ENCODE assay signal across 12 cellular contexts in the genomic region with DNA sequence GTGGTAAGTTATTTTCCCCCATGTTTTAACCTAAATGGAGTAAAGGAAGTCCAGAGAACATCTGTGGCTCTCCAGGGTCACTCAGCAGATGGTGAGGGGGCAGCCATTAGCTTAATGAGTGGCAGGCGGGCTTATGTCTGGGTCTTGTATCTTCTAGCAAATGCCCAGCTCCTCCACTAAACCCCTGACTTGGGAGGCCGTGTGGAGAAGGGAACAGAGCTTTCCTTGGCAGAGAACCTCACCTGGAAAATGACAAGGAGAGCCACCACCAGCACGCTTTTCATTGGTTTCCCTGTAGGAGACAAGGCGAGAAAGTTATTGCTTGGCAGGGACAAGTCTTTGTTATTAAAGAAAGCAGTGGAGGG. TPM values are rescaled to one million over a fixed set of nuclear protein-coding genes. Genes with fewer than 3 reads are reported as not detected.
DNase-seq lines count a peak whose midpoint lies in the region; ATAC-seq and TF ChIP-seq lines count a peak whose summit lies in the region.
"Had no signal": no experiment of that assay in that cellular context is flagged by ENCODE, and none has a peak within 500 bp of the region (broad histone marks: within the 10 kb centered on the region; RNA-seq: fewer than 3 reads in every experiment).

No MANE protein-coding gene starts in this region.

- no TSS peak for BruUV-seq in IMR-90 (replicated peaks; lab: Mats Ljungman, UMichigan)

- no peak overlapping the region for H3K4me2 ChIP-seq in IMR-90 (ENCODE audit: low read depth, low read length)
- no peak overlapping the region for H3K4me2 ChIP-seq in mesendoderm (ENCODE audit: low read length)
- H3K4me2 ChIP-seq in SK-N-SH: no peak overlapping the region

- ATAC-seq in CD4-positive, alpha-beta T cell (ENCODE audit: poor library complexity): no peak
- ATAC-seq in IMR-90 (ENCODE audit: low read depth): no peak

- in situ Hi-C loops in IMR-90 (cut with MboI; ENCODE audit: low sequenced_read_pairs): no loop called here

- no peaks in the 10 kb centered on the region for H3K27me3 ChIP-seq in CD4-positive, alpha-beta T cell (ENCODE audit: control insufficient read depth, insufficient read depth, low read length)
- H3K27me3 ChIP-seq in IMR-90 (ENCODE audit: control insufficient read depth, insufficient read depth, low read length) (peaks cover 13% of the 10 kb centered on the region), dorsolateral prefrontal cortex (no peaks in the 10 kb centered on the region), mesendoderm (ENCODE audit: insufficient read depth, low read length, poor library complexity) (no peaks in the 10 kb centered on the region), SK-N-SH (ENCODE audit: insufficient read depth) (peaks cover 10% of the 10 kb centered on the region; the same call in 1 of the 2 replicates)

- peak overlapping the region; percentile 83 for H2BK5ac ChIP-seq in IMR-90 (ENCODE audit: low read depth, low read length, poor library complexity, severe bottlenecking)
- no peak overlapping the region for H2BK5ac ChIP-seq in mesendoderm (ENCODE audit: low read length)

- H3F3A ChIP-seq in SK-N-SH (replicated peaks; ENCODE audit: insufficient read depth): no peaks in the 10 kb centered on the region

- intact Hi-C loops in CD4-positive, alpha-beta T cell (cut with DNase I, micrococcal nuclease): loop anchor here in 1 of 2 experiments (1.0 to 5.0 kb wide), 2 partner anchors 169 to 201 kb away; no protein-coding TSS in a partner anchor
- intact Hi-C loops in IMR-90 (cut with micrococcal nuclease) (loop anchor here (1.0 kb wide), 1 partner anchor 114 kb away; no protein-coding TSS in a partner anchor), dorsolateral prefrontal cortex (cut with DNase I) (loop anchor here (1.0 to 5.0 kb wide), 4 partner anchors 22 to 200 kb away; a partner anchor contains a TSS)

- H2BK15ac ChIP-seq in IMR-90 (ENCODE audit: low read depth, low read length): peak overlapping the region; percentile 85; the same call in 2 of the 3 replicates
- no peak overlapping the region for H2BK15ac ChIP-seq in mesendoderm (replicated peaks; ENCODE audit: low read depth)

- no peak for DNase-seq in CD4-positive, alpha-beta T cell
- DNase-seq in IMR-90 (no peak), dorsolateral prefrontal cortex (no peak), progenitor cell of endocrine pancreas (ENCODE audit: low spot score, unreplicated experiment) (peak; percentile 6), mesendoderm (no peak), SK-N-SH (no peak), DMS79 (lab: John Stamatoyannopoulos, UW) (no peak), DMS53 (lab: John Stamatoyannopoulos, UW) (no peak)
- DNase-seq: KBM-7 had no signal

- peak overlapping the region; percentile 33 to 91; a peak in 3 of 4 replicates for H4K8ac ChIP-seq in IMR-90 (ENCODE audit: low read depth in 2 of 2, low read length in 2 of 2)
- H4K8ac ChIP-seq in mesendoderm (ENCODE audit: low read depth, low read length): no peak overlapping the region

- peak overlapping the region; percentile 100 for H3K27ac ChIP-seq in CD4-positive, alpha-beta T cell (ENCODE audit: low read depth, low read length)
- H3K27ac ChIP-seq in IMR-90 (ENCODE audit: insufficient read depth, low read length) (peak overlapping the region; percentile 36; the same call in 1 of the 2 replicates), dorsolateral prefrontal cortex (peak overlapping the region in 49 of 59 donors; percentile 10 to 85 (median 65)), mesendoderm (ENCODE audit: low read depth, low read length) (no peak overlapping the region), SK-N-SH (ENCODE audit: low read depth in 2 of 2, low read length in 1 of 2) (peak overlapping the region in 1 of 2 experiments; percentile 68; a peak in 2 of 4 replicates)

- peak overlapping the region; percentile 94 for H2AK5ac ChIP-seq in IMR-90 (ENCODE audit: low read depth, low read length)
- H2AK5ac ChIP-seq in mesendoderm (ENCODE audit: low read length): no peak overlapping the region

- H3K79me1 ChIP-seq in IMR-90 (ENCODE audit: low read depth in 1 of 2, low read length in 2 of 2): peaks cover 2 to 14% of the 10 kb centered on the region in 2 experiments; a peak in 3 of 4 replicates
- no peaks in the 10 kb centered on the region for H3K79me1 ChIP-seq in mesendoderm (ENCODE audit: low read length)

- peaks cover 36% of the 10 kb centered on the region for H3K4me1 ChIP-seq in IMR-90 (ENCODE audit: control insufficient read depth, insufficient read depth, low read length)
- peaks cover 6% of the 10 kb centered on the region for H3K4me1 ChIP-seq in mesendoderm (ENCODE audit: control insufficient read depth, low read depth, low read length)
- peaks cover 0 to 64% of the 10 kb centered on the region in 2 experiments; a peak in 2 of 4 replicates for H3K4me1 ChIP-seq in SK-N-SH (ENCODE audit: control insufficient read depth in 1 of 2, insufficient read depth in 2 of 2, low read depth in 1 of 2, low read length in 1 of 2)

- peak overlapping the region; percentile 37 for H3K9ac ChIP-seq in IMR-90 (ENCODE audit: low read depth, low read length)
- H3K9ac ChIP-seq in mesendoderm (ENCODE audit: low read length): no peak overlapping the region
- H3K9ac ChIP-seq in SK-N-SH: no peak overlapping the region

- CTCF ChIA-PET in CD4-positive, alpha-beta T cell (lab: Charles Lee): interaction anchor here (0.9 to 13.0 kb wide), 5 partner anchors 23 to 1104 kb away, joined by 3 to 288 read pairs (median 8); no protein-coding TSS in a partner anchor
- CTCF ChIA-PET in IMR-90 (lab: Yijun Ruan, JAX): interaction anchor here (0.6 to 3.2 kb wide), 3 partner anchors 10 to 82 kb away, joined by 3 to 43 read pairs (median 7); no protein-coding TSS in a partner anchor
- CTCF ChIA-PET in SK-N-SH (lab: Yijun Ruan, JAX): interaction anchor here (0.9 to 16.9 kb wide), 17 partner anchors 9 to 990 kb away, joined by 3 to 381 read pairs (median 18); a partner anchor contains a TSS

- dilution Hi-C loops in IMR-90 (cut with HindIII; ENCODE audit: low sequenced_read_pairs, unreplicated experiment): no loop called here

- H3K4me1 Mint-ChIP-seq in CD4-positive, alpha-beta T cell (ENCODE audit: low read depth): peaks cover 93% of the 10 kb centered on the region
- peaks cover 5% of the 10 kb centered on the region for H3K4me1 Mint-ChIP-seq in progenitor cell of endocrine pancreas (ENCODE audit: low read depth)

- peak overlapping the region; percentile 90 for H2BK120ac ChIP-seq in IMR-90 (ENCODE audit: low read depth, low read length)
- no peak overlapping the region for H2BK120ac ChIP-seq in mesendoderm (ENCODE audit: low read depth, low read length)

- peaks cover 99% of the 10 kb centered on the region for H3K36me3 Mint-ChIP-seq in CD4-positive, alpha-beta T cell (ENCODE audit: low read depth)
- H3K36me3 Mint-ChIP-seq in progenitor cell of endocrine pancreas (ENCODE audit: insufficient read depth): no peaks in the 10 kb centered on the region

- peak overlapping the region; percentile 91 for H2BK20ac ChIP-seq in IMR-90 (ENCODE audit: low read depth, low read length)

- no peak for TF ChIP-seq EP300 in SK-N-SH (IDR thresholded peaks at IDR 0.05; ENCODE audit: borderline replicate concordance in 1 of 2, low read depth in 1 of 2, low read length in 1 of 2)

- H3K9me1 ChIP-seq in IMR-90 (ENCODE audit: insufficient read depth, low read length): peaks cover 7% of the 10 kb centered on the region

- 80% methylated on average over 1 of the region's 4 CpGs; no CpG with 5 or more reads in 1 of the 2 experiments for WGBS in IMR-90 (ENCODE audit: extremely low coverage in 2 of 2, insufficient read length in 1 of 2), 2 experiments
- no CpG with 5 or more reads among the region's 4 CpGs for WGBS in mesendoderm (ENCODE audit: extremely low coverage, insufficient coverage, low lambda C conversion rate)
- whole genome bisulfite sequencing in SK-N-SH (ENCODE audit: low lambda C conversion rate): 73% methylated on average over 4 of the region's 4 CpGs

- H3K27ac Mint-ChIP-seq in CD4-positive, alpha-beta T cell: peak overlapping the region; percentile 92
- no peak overlapping the region for H3K27ac Mint-ChIP-seq in progenitor cell of endocrine pancreas

- H3K4me3 Mint-ChIP-seq in CD4-positive, alpha-beta T cell: peak overlapping the region; percentile 59
- H3K4me3 Mint-ChIP-seq in progenitor cell of endocrine pancreas (ENCODE audit: low read depth): no peak overlapping the region

- H4K20me1 ChIP-seq in IMR-90 (ENCODE audit: insufficient read depth, low read length) (no peaks in the 10 kb centered on the region), SK-N-SH (ENCODE audit: insufficient read depth) (no peaks in the 10 kb centered on the region)

- H2AFZ ChIP-seq in IMR-90 (replicated peaks; ENCODE audit: low read length, poor library complexity) (peak overlapping the region; percentile 0), SK-N-SH (ENCODE audit: low read depth) (no peak overlapping the region)

- H2AK9ac ChIP-seq in IMR-90 (replicated peaks; ENCODE audit: low read depth, low read length, poor library complexity): no peak overlapping the region

- H4K91ac ChIP-seq in IMR-90 (ENCODE audit: insufficient read depth, low read depth, low read length): peak overlapping the region; percentile 93

- no peaks in the 10 kb centered on the region for H3K9me3 Mint-ChIP-seq in CD4-positive, alpha-beta T cell
- H3K9me3 Mint-ChIP-seq in progenitor cell of endocrine pancreas (ENCODE audit: low read depth): no peaks in the 10 kb centered on the region
- H3K9me3 Mint-ChIP-seq: central memory CD8-positive, alpha-beta T cell had no signal

- H3K79me2 ChIP-seq in mesendoderm (ENCODE audit: control insufficient read depth, insufficient read depth, low read length): no peaks in the 10 kb centered on the region
- no peaks in the 10 kb centered on the region for H3K79me2 ChIP-seq in SK-N-SH (ENCODE audit: insufficient read depth)

- POLR2A ChIA-PET in CD4-positive, alpha-beta T cell (lab: Charles Lee): interaction anchor here (1.2 to 33.8 kb wide), 8 partner anchors 8 to 141 kb away, joined by 3 to 1290 read pairs (median 16); a partner anchor contains a TSS
- POLR2A ChIA-PET in IMR-90 (lab: Charles Lee; ENCODE audit: unreplicated experiment): interaction anchor here (1.0 to 1.2 kb wide), 3 partner anchors 11 to 116 kb away, joined by 3 to 5 read pairs (median 4); a partner anchor contains a TSS
- POLR2A ChIA-PET in SK-N-SH (lab: Yijun Ruan, JAX): interaction anchor here (0.8 to 3.0 kb wide), 3 partner anchors 9 to 196 kb away, joined by 3 to 11 read pairs (median 4); no protein-coding TSS in a partner anchor

- H3K14ac ChIP-seq in IMR-90 (replicated peaks; ENCODE audit: low read depth, low read length): peak overlapping the region; percentile 34

- no peak for TF ChIP-seq CTCF in CD4-positive, alpha-beta T cell (IDR thresholded peaks at IDR 0.05)
- TF ChIP-seq CTCF in IMR-90 (conservative IDR thresholded peaks at IDR 0.05; ENCODE audit: low read depth, low read length) (no peak), dorsolateral prefrontal cortex (IDR thresholded peaks at IDR 0.05 in 54 of 56, conservative IDR thresholded peaks at IDR 0.05 in 2 of 56; ENCODE audit: low read depth in 1 of 56, partially characterized antibody in 56 of 56) (peak in 1 of 56 donors; percentile 2), progenitor cell of endocrine pancreas (IDR thresholded peaks at IDR 0.05; ENCODE audit: unreplicated experiment) (no peak), SK-N-SH (IDR thresholded peaks at IDR 0.05) (no peak)

- H3K4ac ChIP-seq in IMR-90 (ENCODE audit: low read depth, low read length): peak overlapping the region; percentile 84
- no peak overlapping the region for H3K4ac ChIP-seq in mesendoderm (ENCODE audit: low read depth, low read length)

- peak overlapping the region; percentile 55 for H3K18ac ChIP-seq in IMR-90 (ENCODE audit: low read depth, low read length)
- no peak overlapping the region for H3K18ac ChIP-seq in mesendoderm (ENCODE audit: low read length)

- H4K5ac ChIP-seq in IMR-90 (ENCODE audit: low read depth, low read length) (peak overlapping the region; percentile 66), mesendoderm (ENCODE audit: low read length) (no peak overlapping the region)

- H3K36me3 ChIP-seq in IMR-90 (ENCODE audit: control insufficient read depth, insufficient read depth, low read length) (no peaks in the 10 kb centered on the region), mesendoderm (ENCODE audit: control insufficient read depth, insufficient read depth, low read length) (no peaks in the 10 kb centered on the region), SK-N-SH (replicated peaks in 1 of 2; ENCODE audit: control insufficient read depth in 1 of 2, insufficient read depth in 2 of 2, low read length in 1 of 2) (no peaks in the 10 kb centered on the region)

- H3K27me3 Mint-ChIP-seq in CD4-positive, alpha-beta T cell: no peaks in the 10 kb centered on the region
- H3K27me3 Mint-ChIP-seq in progenitor cell of endocrine pancreas: peaks cover 58% of the 10 kb centered on the region
- H3K27me3 Mint-ChIP-seq: central memory CD8-positive, alpha-beta T cell had no signal

- no peak for TF ChIP-seq POLR2A in IMR-90 (IDR thresholded peaks at IDR 0.05; ENCODE audit: low read depth, low read length)

- peak overlapping the region; percentile 82 for H3K23ac ChIP-seq in IMR-90 (ENCODE audit: low read depth, low read length)
- H3K23ac ChIP-seq in mesendoderm (ENCODE audit: low read length): no peak overlapping the region

- H3K4me3 ChIP-seq in IMR-90 (ENCODE audit: insufficient read depth, low read depth, low read length): no peak overlapping the region
- H3K4me3 ChIP-seq in dorsolateral prefrontal cortex: no peak overlapping the region
- H3K4me3 ChIP-seq in mesendoderm (ENCODE audit: low read length): no peak overlapping the region
- no peak overlapping the region for H3K4me3 ChIP-seq in SK-N-SH (ENCODE audit: low read depth in 2 of 2, low read length in 1 of 2)

- H3K9me3 ChIP-seq in CD4-positive, alpha-beta T cell (ENCODE audit: control insufficient read depth, low read length): no peaks in the 10 kb centered on the region
- no peaks in the 10 kb centered on the region for H3K9me3 ChIP-seq in IMR-90 (ENCODE audit: control insufficient read depth, insufficient read depth, low read length)
- no peaks in the 10 kb centered on the region for H3K9me3 ChIP-seq in SK-N-SH

- no peak for TF ChIP-seq RAD21 in IMR-90 (IDR thresholded peaks at IDR 0.05; ENCODE audit: low read length)
- no peak for TF ChIP-seq RAD21 in SK-N-SH (IDR thresholded peaks at IDR 0.05; ENCODE audit: low read length)

- H3K56ac ChIP-seq in IMR-90 (ENCODE audit: extremely low read depth, insufficient read depth, low read length) (no peak overlapping the region), mesendoderm (ENCODE audit: low read length) (no peak overlapping the region)

- no peaks in the 10 kb centered on the region for H3K9me2 ChIP-seq in SK-N-SH

RNA-seq across cellular contexts. Expression of a gene that starts 6.6 kb away (rescaled TPM):
- 100 to 1,000 TPM; 170 to 180 TPM for total RNA-seq in CD4-positive, alpha-beta T cell
- 0.28 and 0.36 TPM in 2 replicates for total RNA-seq in IMR-90 (2012; rRNA removed)
- polyA plus RNA-seq in IMR-90 (2012; rRNA removed): 0.14 and 0.22 TPM in 2 replicates
- polyA plus RNA-seq in IMR-90 (2012; cell fraction: cytosol; rRNA removed): 0.16 TPM in 1 of 2 replicates, not detected in the other
- 0.23 and 0.39 TPM in 2 replicates for polyA plus RNA-seq in IMR-90 (2012; cell fraction: nucleus; rRNA removed; ENCODE audit: low replicate concordance)
- under 1 TPM in 4 of 120 experiments, not detected in 116; 0.25 to 0.49 (median 0.30) TPM for total RNA-seq in dorsolateral prefrontal cortex
- total RNA-seq in progenitor cell of endocrine pancreas: not detected in 2 replicates
- 3.8 TPM for polyA plus RNA-seq in mesendoderm (2013, experiment 1 of 2)
- polyA plus RNA-seq in mesendoderm (2013, experiment 2 of 2): 3.8 TPM
- not detected in 2 replicates for polyA plus RNA-seq in SK-N-SH (2012; rRNA removed)
- 0.03 and 0.05 TPM in 2 replicates for polyA plus RNA-seq in SK-N-SH (2012; cell fraction: cytosol; rRNA removed)
- 0.02 TPM in 1 of 2 replicates, not detected in the other for polyA plus RNA-seq in SK-N-SH (2012; cell fraction: nucleus; rRNA removed)

RNA-seq across cellular contexts. Expression of a gene that starts 57.2 kb away (rescaled TPM):
- total RNA-seq in CD4-positive, alpha-beta T cell: 1 to 10 TPM; 3.0 to 4.2 TPM
- total RNA-seq in IMR-90 (2012; rRNA removed) (0.28 TPM in 1 of 2 replicates, not detected in the other), dorsolateral prefrontal cortex (not detected), progenitor cell of endocrine pancreas (not detected in 2 replicates)
- polyA plus RNA-seq in IMR-90 (2012; rRNA removed) (0.07 TPM in 1 of 2 replicates, not detected in the other), SK-N-SH (2012; rRNA removed) (not detected in 2 replicates)
- 0.07 and 0.08 TPM in 2 replicates for polyA plus RNA-seq in IMR-90 (2012; cell fraction: cytosol; rRNA removed)
- 0.33 and 0.57 TPM in 2 replicates for polyA plus RNA-seq in IMR-90 (2012; cell fraction: nucleus; rRNA removed; ENCODE audit: low replicate concordance)
- 5.7 TPM for polyA plus RNA-seq in mesendoderm (2013, experiment 1 of 2)
- 4.9 TPM for polyA plus RNA-seq in mesendoderm (2013, experiment 2 of 2)
- polyA plus RNA-seq in SK-N-SH (2012; cell fraction: cytosol; rRNA removed): 0.01 TPM in 1 of 2 replicates, not detected in the other
- polyA plus RNA-seq in SK-N-SH (2012; cell fraction: nucleus; rRNA removed): 0.02 TPM in 1 of 2 replicates, not detected in the other
- polyA plus RNA-seq: liver, right cardiac atrium had no signal

Comparison
In these comparisons a context has a peak if more than half of its experiments do, and no peak if none do; other contexts are left out.
1. RNA of a gene that starts 6.6 kb away (total RNA-seq): 170 to 180 TPM in CD4-positive, alpha-beta T cell; 0.28 to 0.36 TPM in IMR-90, not detected in progenitor cell of endocrine pancreas and 0.25 to 0.49 TPM in dorsolateral prefrontal cortex; every median in the first group is over 100 times any median in the second.